Comparison of ENCODE assay signal across 1 cellular context in the genomic region with DNA sequence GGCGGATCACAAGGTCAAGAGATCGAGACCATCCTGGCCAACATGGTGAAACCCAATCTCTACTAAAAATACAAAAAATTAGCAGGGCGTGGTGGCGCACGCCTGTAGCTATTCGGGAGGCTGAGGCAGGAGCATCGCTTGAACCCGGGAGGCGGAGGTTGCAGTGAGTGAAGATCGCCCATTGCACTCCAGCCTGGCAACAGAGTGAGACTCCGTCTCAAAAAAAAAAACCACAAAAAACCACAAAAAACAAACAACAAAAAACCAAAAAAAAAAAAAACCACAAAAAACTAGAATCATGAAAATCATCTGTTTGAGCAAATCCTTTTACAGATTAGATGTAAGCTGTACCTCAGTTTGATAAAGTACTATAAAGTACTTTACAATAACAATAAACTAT.
TF ChIP-seq lines count a peak whose summit lies in the region.

No MANE protein-coding gene starts in this region.

TF ChIP-seq in GM12878, 131 proteins besides CTCF, POLR2A, EP300 and RAD21:
- TF ChIP-seq RUNX3 (IDR thresholded peaks at IDR 0.05; ENCODE audit: low read length), result peak; percentile 67
- TF ChIP-seq NBN (IDR thresholded peaks at IDR 0.05), result peak; percentile 22; the same call in 1 of the 2 replicates
- TF ChIP-seq, protein P1, sequence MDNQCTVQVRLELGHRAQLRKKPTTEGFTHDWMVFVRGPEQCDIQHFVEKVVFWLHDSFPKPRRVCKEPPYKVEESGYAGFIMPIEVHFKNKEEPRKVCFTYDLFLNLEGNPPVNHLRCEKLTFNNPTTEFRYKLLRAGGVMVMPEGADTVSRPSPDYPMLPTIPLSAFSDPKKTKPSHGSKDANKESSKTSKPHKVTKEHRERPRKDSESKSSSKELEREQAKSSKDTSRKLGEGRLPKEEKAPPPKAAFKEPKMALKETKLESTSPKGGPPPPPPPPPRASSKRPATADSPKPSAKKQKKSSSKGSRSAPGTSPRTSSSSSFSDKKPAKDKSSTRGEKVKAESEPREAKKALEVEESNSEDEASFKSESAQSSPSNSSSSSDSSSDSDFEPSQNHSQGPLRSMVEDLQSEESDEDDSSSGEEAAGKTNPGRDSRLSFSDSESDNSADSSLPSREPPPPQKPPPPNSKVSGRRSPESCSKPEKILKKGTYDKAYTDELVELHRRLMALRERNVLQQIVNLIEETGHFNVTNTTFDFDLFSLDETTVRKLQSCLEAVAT (IDR thresholded peaks at IDR 0.05), result peak; percentile 85
TF ChIP-seq in GM12878: peak in this region for 3; not testable (repeated sequence) for 128.
